Comparison of ENCODE assay signal across 29 cellular contexts in genomic region chr17:61828694-61829093, GRCh38.
"Had no signal": no experiment of that assay in that cellular context is flagged by ENCODE, and none has a peak within 500 bp of the region (broad histone marks: within the 10 kb centered on the region; RNA-seq: fewer than 3 reads in every experiment).

No MANE protein-coding gene starts in this region.

- H3K4me3 ChIP-seq: stomach, suprapubic skin, testis, thoracic aorta, thyroid gland, tibial artery, tibial nerve, transverse colon, upper lobe of left lung, upper lobe of right lung, uterus, vagina had no signal

- H3K27me3 ChIP-seq: stomach, suprapubic skin, testis, thyroid gland, tibial artery, tibial nerve, transverse colon, upper lobe of left lung, upper lobe of right lung, uterus, vagina had no signal

- H3K9me3 ChIP-seq: suprapubic skin, testis, thoracic aorta, thyroid gland, tibial artery, transverse colon, upper lobe of left lung, upper lobe of right lung, uterus, vagina had no signal

- ATAC-seq: stimulated activated effector memory CD8-positive, alpha-beta T cell treated with anti-CD3 and anti-CD28 coated beads, Interleukin-12 subunit alpha, Interleukin-12 subunit beta, amount 100 ng/mL, for 72 hours; stimulated activated memory B cell treated with anti-CD40 and anti-IgM and Interleukin-4, amounts not matched to agents 10 μg/mL and 1 μg/mL and 100 μg/mL, for 72 hours; stimulated activated naive B cell treated with anti-CD40 and anti-IgM and Interleukin-4, amounts not matched to agents 10 μg/mL and 1 μg/mL and 100 μg/mL, for 72 hours; stimulated activated naive CD8-positive, alpha-beta T cell treated with anti-CD3 and anti-CD28 coated beads, Interleukin-15, amount 100 ng/mL, for 72 hours; stimulated activated naive CD8-positive, alpha-beta T cell treated with anti-CD3 and anti-CD28 coated beads, Interleukin-15, Interleukin-2, amounts not matched to agents 100 U/mL and 50 U/mL, for 24 hours; upper lobe of right lung had no signal

- H3K4me1 Mint-ChIP-seq: stimulated activated effector memory CD8-positive, alpha-beta T cell treated with anti-CD3 and anti-CD28 coated beads, Interleukin-12 subunit alpha, Interleukin-12 subunit beta, amount 100 ng/mL, for 72 hours; stimulated activated memory B cell treated with anti-CD40 and anti-IgM and Interleukin-4, amounts not matched to agents 10 μg/mL and 1 μg/mL and 100 μg/mL, for 72 hours; stimulated activated naive B cell treated with anti-CD40 and anti-IgM and Interleukin-4, amounts not matched to agents 10 μg/mL and 1 μg/mL and 100 μg/mL, for 72 hours; stimulated activated naive CD8-positive, alpha-beta T cell treated with anti-CD3 and anti-CD28 coated beads, Interleukin-15, amount 100 ng/mL, for 72 hours had no signal

- H3K36me3 ChIP-seq: stomach, suprapubic skin, thoracic aorta, thyroid gland, tibial artery, tibial nerve, transverse colon, upper lobe of left lung, upper lobe of right lung, uterus, vagina had no signal

- H3K4me1 ChIP-seq: stomach, suprapubic skin, testis, thyroid gland, tibial artery, tibial nerve, transverse colon, upper lobe of left lung, upper lobe of right lung, uterus, vagina had no signal

- H3K9me3 Mint-ChIP-seq: stimulated activated effector memory CD8-positive, alpha-beta T cell treated with anti-CD3 and anti-CD28 coated beads, Interleukin-12 subunit alpha, Interleukin-12 subunit beta, amount 100 ng/mL, for 72 hours had no signal

- H3K36me3 Mint-ChIP-seq: stimulated activated effector memory CD8-positive, alpha-beta T cell treated with anti-CD3 and anti-CD28 coated beads, Interleukin-12 subunit alpha, Interleukin-12 subunit beta, amount 100 ng/mL, for 72 hours had no signal

- DNase-seq: stimulated activated CD4-positive, alpha-beta T cell treated with anti-CD3 and anti-CD28 coated beads, Interleukin-2, amount 100 ng/mL, for 48 hours; stimulated activated CD4-positive, alpha-beta T cell treated with anti-CD3 and anti-CD28 coated beads, Interleukin-4, amount 100 ng/mL, for 1 hour; stimulated activated CD4-positive, alpha-beta T cell treated with anti-CD3 and anti-CD28 coated beads, Interleukin-4, amount 100 ng/mL, for 24 hours; stimulated activated CD4-positive, alpha-beta T cell treated with anti-CD3 and anti-CD28 coated beads, Interleukin-4, amount 100 ng/mL, for 4 hours; stimulated activated CD8-positive, alpha-beta memory T cell treated with anti-CD3 and anti-CD28 coated beads, Interleukin-4, amount 100 ng/mL, for 48 hours; stimulated activated naive B cell treated with anti-CD40 and anti-IgM and Interleukin-4, amounts not matched to agents 10 μg/mL and 1 μg/mL and 100 μg/mL, for 72 hours; stimulated activated naive CD4-positive, alpha-beta T cell; stimulated activated naive CD4-positive, alpha-beta T cell treated with Interleukin-2 at 50 U/mL for 16 hours; stimulated activated naive CD8-positive, alpha-beta T cell treated with anti-CD3 and anti-CD28 coated beads, Interleukin-15, amount 100 ng/mL, for 72 hours; stimulated activated naive CD8-positive, alpha-beta T cell treated with anti-CD3 and anti-CD28 coated beads, Interleukin-15, Interleukin-2, amounts not matched to agents 100 U/mL and 50 U/mL, for 24 hours; stomach; substantia nigra; testis; thyroid gland; tibial artery; transverse colon; trophoblast cell; upper lobe of left lung; upper lobe of right lung; uterus had no signal

- H3K27me3 Mint-ChIP-seq: stimulated activated memory B cell treated with anti-CD40 and anti-IgM and Interleukin-4, amounts not matched to agents 10 μg/mL and 1 μg/mL and 100 μg/mL, for 72 hours; stimulated activated naive B cell treated with anti-CD40 and anti-IgM and Interleukin-4, amounts not matched to agents 10 μg/mL and 1 μg/mL and 100 μg/mL, for 72 hours; stimulated activated naive CD8-positive, alpha-beta T cell treated with anti-CD3 and anti-CD28 coated beads, Interleukin-15, amount 100 ng/mL, for 72 hours; stimulated activated naive CD8-positive, alpha-beta T cell treated with anti-CD3 and anti-CD28 coated beads, Interleukin-15, Interleukin-2, amounts not matched to agents 100 ng/mL and 50 ng/mL, for 24 hours; type B pancreatic cell had no signal

- H3K4me3 Mint-ChIP-seq: stimulated activated effector memory CD8-positive, alpha-beta T cell treated with anti-CD3 and anti-CD28 coated beads, Interleukin-12 subunit alpha, Interleukin-12 subunit beta, amount 100 ng/mL, for 72 hours; stimulated activated memory B cell treated with anti-CD40 and anti-IgM and Interleukin-4, amounts not matched to agents 10 μg/mL and 1 μg/mL and 100 μg/mL, for 72 hours; stimulated activated naive B cell treated with anti-CD40 and anti-IgM and Interleukin-4, amounts not matched to agents 10 μg/mL and 1 μg/mL and 100 μg/mL, for 72 hours; stimulated activated naive CD8-positive, alpha-beta T cell treated with anti-CD3 and anti-CD28 coated beads, Interleukin-15, amount 100 ng/mL, for 72 hours; stimulated activated naive CD8-positive, alpha-beta T cell treated with anti-CD3 and anti-CD28 coated beads, Interleukin-15, Interleukin-2, amounts not matched to agents 100 ng/mL and 50 ng/mL, for 24 hours; type B pancreatic cell had no signal

- FAIRE-seq: urothelium cell line had no signal

- H3K27ac Mint-ChIP-seq: stimulated activated effector memory CD8-positive, alpha-beta T cell treated with anti-CD3 and anti-CD28 coated beads, Interleukin-12 subunit alpha, Interleukin-12 subunit beta, amount 100 ng/mL, for 72 hours; stimulated activated memory B cell treated with anti-CD40 and anti-IgM and Interleukin-4, amounts not matched to agents 10 μg/mL and 1 μg/mL and 100 μg/mL, for 72 hours; stimulated activated naive B cell treated with anti-CD40 and anti-IgM and Interleukin-4, amounts not matched to agents 10 μg/mL and 1 μg/mL and 100 μg/mL, for 72 hours; stimulated activated naive CD8-positive, alpha-beta T cell treated with anti-CD3 and anti-CD28 coated beads, Interleukin-15, amount 100 ng/mL, for 72 hours; stimulated activated naive CD8-positive, alpha-beta T cell treated with anti-CD3 and anti-CD28 coated beads, Interleukin-15, Interleukin-2, amounts not matched to agents 100 ng/mL and 50 ng/mL, for 24 hours; type B pancreatic cell had no signal

- H3K27ac ChIP-seq: stomach, suprapubic skin, testis, thoracic aorta, thyroid gland, tibial artery, tibial nerve, transverse colon, upper lobe of left lung, upper lobe of right lung, uterus, vagina had no signal
